In genomic region chr14:35401853-35402252, GRCh38 we compare ENCODE assay signal across 8 cellular contexts. TPM values are rescaled to one million over a fixed set of nuclear protein-coding genes. Genes with fewer than 3 reads are reported as not detected.
DNase-seq lines count a peak whose midpoint lies in the region; ATAC-seq and TF ChIP-seq lines count a peak whose summit lies in the region.

No MANE protein-coding gene starts in this region.

- H3K4me3 ChIP-seq in BJ (ENCODE audit: low read depth, low read length), result peak overlapping the region; percentile 88

- H3K36me3 ChIP-seq in BJ (ENCODE audit: control insufficient read depth, insufficient read depth, low read length), result peaks cover 19% of the 10 kb centered on the region

- H3K9me3 Mint-ChIP-seq in T-cell (no peaks in the 10 kb centered on the region), nephron progenitor cell (no peaks in the 10 kb centered on the region)

- DNase-seq in BJ (ENCODE audit: low read depth), result no peak
- DNase-seq in T-cell, result peak in 3 of 34 experiments; percentile 3 to 15 (median 10)
- no peak for DNase-seq in epithelial cell of prostate (ENCODE audit: low read depth, low spot score)
- DNase-seq in nephron progenitor cell, result no peak
- no peak for DNase-seq in NCI-H1930 (lab: John Stamatoyannopoulos, UW)

- peak overlapping the region; percentile 98 for H3K27ac ChIP-seq in epithelial cell of prostate

- CTCF ChIA-PET in BJ (lab: Yijun Ruan, JAX) (interaction anchor here (2.5 to 4.9 kb wide), 2 partner anchors 17 to 188 kb away, joined by 15 to 45 read pairs; no protein-coding TSS in a partner anchor), T-cell (lab: Charles Lee) (interaction anchor here (0.6 to 3.3 kb wide), 7 partner anchors 11 to 174 kb away, joined by 3 to 11 read pairs (median 6); no protein-coding TSS in a partner anchor)

- no peaks in the 10 kb centered on the region for H3K27me3 ChIP-seq in BJ (ENCODE audit: control insufficient read depth, insufficient read depth, low read length)

- peak overlapping the region; percentile 97 for H3K27ac Mint-ChIP-seq in T-cell
- peak overlapping the region; percentile 64 for H3K27ac Mint-ChIP-seq in nephron progenitor cell

- ATAC-seq in T-cell (replicated peaks in 1 of 4) (no peak), HG02623 (IDR thresholded peaks at IDR 0.05; ENCODE audit: unreplicated experiment) (no peak), HG03442 (IDR thresholded peaks at IDR 0.05; ENCODE audit: unreplicated experiment) (no peak), HG03432 (IDR thresholded peaks at IDR 0.05; ENCODE audit: unreplicated experiment) (no peak)

- H3K36me3 Mint-ChIP-seq in T-cell (peaks cover 45% of the 10 kb centered on the region), nephron progenitor cell (ENCODE audit: low read depth) (peaks cover 42% of the 10 kb centered on the region)

- peaks cover 66 to 74% (median 73%) of the 10 kb centered on the region in 3 donors for H3K4me1 Mint-ChIP-seq in T-cell
- peaks cover 65% of the 10 kb centered on the region for H3K4me1 Mint-ChIP-seq in nephron progenitor cell

- H3K27me3 Mint-ChIP-seq in T-cell (no peaks in the 10 kb centered on the region), nephron progenitor cell (ENCODE audit: low read depth, poor library complexity) (no peaks in the 10 kb centered on the region)

- H3K4me3 Mint-ChIP-seq in T-cell, result peak overlapping the region; percentile 91 to 94 (median 93)
- H3K4me3 Mint-ChIP-seq in nephron progenitor cell, result peak overlapping the region; percentile 83

- no peak for TF ChIP-seq CTCF in BJ (IDR thresholded peaks at IDR 0.05; ENCODE audit: insufficient read depth, low read depth, low read length)
- TF ChIP-seq CTCF in nephron progenitor cell (IDR thresholded peaks at IDR 0.05), result no peak

- POLR2A ChIA-PET in BJ (lab: Charles Lee) (interaction anchor here (0.6 to 0.7 kb wide), 2 partner anchors 12 to 246 kb away, joined by 6 read pairs; no protein-coding TSS in a partner anchor), T-cell (lab: Charles Lee) (interaction anchor here (0.5 to 6.3 kb wide), 26 partner anchors 13 to 773 kb away, joined by 3 to 242 read pairs (median 5); partner anchors contain the start of genes PSMA6 (in 2 of the 2), FAM177A1 (in 1 of the 2), PPP2R3C (in 1 of the 2) and PRORP (in 1 of the 2))

RNA-seq across cellular contexts. Expression of gene NFKBIA, which starts 2.7 kb away (rescaled TPM):
- 35.3 and 73.2 TPM in 2 replicates for polyA plus RNA-seq in BJ (2011; rRNA removed)
- polyA minus RNA-seq in BJ (2011; rRNA and poly(A)+ RNA removed), result 131 and 193 TPM in 2 replicates
- total RNA-seq in T-cell, result 1,000 to 10,000 TPM in 2 of 5 donors, 100 to 1,000 TPM in 3; 129 to 1,245 (median 169) TPM
